In the genomic region with DNA sequence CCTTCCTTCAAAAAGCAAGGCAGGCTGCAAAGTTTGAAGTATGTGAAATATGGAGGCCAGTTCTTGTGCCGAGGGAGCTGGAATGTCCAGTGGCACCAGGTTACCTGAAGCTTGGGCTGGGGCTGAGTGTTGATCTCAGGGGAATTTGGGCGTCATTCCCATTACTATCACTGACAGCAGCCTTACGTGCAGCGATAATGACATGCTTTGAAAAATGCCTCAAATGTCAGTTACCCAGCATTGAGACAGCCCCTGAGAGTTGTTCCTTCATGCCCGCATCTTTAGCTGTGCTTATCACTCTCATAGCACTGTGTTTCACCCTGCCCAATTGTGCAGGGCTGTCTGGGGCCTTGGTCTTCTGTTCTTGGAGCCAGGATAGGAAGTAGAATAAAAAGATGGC, we compare ENCODE assay signal across 41 cellular contexts.
"Had no signal": no experiment of that assay in that cellular context is flagged by ENCODE, and none has a peak within 500 bp of the region (broad histone marks: within the 10 kb centered on the region; RNA-seq: fewer than 3 reads in every experiment).

No MANE protein-coding gene starts in this region.

- H3K27me3 Mint-ChIP-seq: activated CD4-positive, alpha-beta memory T cell treated with anti-CD3 and anti-CD28 coated beads for 36 hours; activated CD8-positive, alpha-beta T cell treated with anti-CD3 and anti-CD28 coated beads for 36 hours; activated naive CD8-positive, alpha-beta T cell treated with anti-CD3 and anti-CD28 coated beads for 36 hours; activated T-helper 17 cell treated with anti-CD3 and anti-CD28 coated beads, Interleukin-2, amount 50 U/mL, for 72 hours; brain had no signal

- H3K9me3 ChIP-seq: adrenal gland had no signal

- H3K4me1 Mint-ChIP-seq: central memory CD8-positive, alpha-beta T cell had no signal

- ATAC-seq: activated CD4-positive, alpha-beta T cell treated with anti-CD3 and anti-CD28 coated beads for 36 hours; activated CD4-positive, CD25-positive, alpha-beta regulatory T cell treated with anti-CD3 and anti-CD28 coated beads, Interleukin-2, amount 50 U/mL, for 24 hours; activated CD8-positive, alpha-beta T cell treated with anti-CD3 and anti-CD28 coated beads for 36 hours; activated naive CD4-positive, alpha-beta T cell treated with anti-CD3 and anti-CD28 coated beads, Interleukin-2, amount 50 U/mL, for 72 hours; activated T-cell treated with anti-CD3 and anti-CD28 coated beads, Interleukin-2, amount 50 U/mL, for 4 hours; activated T-cell treated with anti-CD3 and anti-CD28 coated beads, Interleukin-2, amount 50 U/mL, for 72 hours; activated T-helper 17 cell treated with anti-CD3 and anti-CD28 coated beads, Interleukin-2, amount 50 U/mL, for 72 hours; WTC11 had no signal

- H3K4me3 Mint-ChIP-seq: activated CD4-positive, alpha-beta memory T cell treated with anti-CD3 and anti-CD28 coated beads for 36 hours; activated CD4-positive, alpha-beta T cell treated with anti-CD3 and anti-CD28 coated beads for 36 hours; activated CD8-positive, alpha-beta T cell treated with anti-CD3 and anti-CD28 coated beads for 36 hours; activated naive CD4-positive, alpha-beta T cell treated with anti-CD3 and anti-CD28 coated beads for 36 hours; activated naive CD8-positive, alpha-beta T cell treated with anti-CD3 and anti-CD28 coated beads for 36 hours; activated T-cell treated with anti-CD3 and anti-CD28 coated beads, Interleukin-2, amount 50 U/mL, for 4 hours; activated T-cell treated with anti-CD3 and anti-CD28 coated beads, Interleukin-2, amount 50 U/mL, for 72 hours; activated T-helper 1 cell treated with anti-CD3 and anti-CD28 coated beads, Interleukin-12 subunit alpha, Interleukin-12 subunit beta, Interleukin-2, Interleukin-4 antibody, amounts not matched to agents 30 ng/mL and 10 ng/mL and 1 ng/mL, durations not matched to agents 14 hours and 24 hours and 36 hours; activated T-helper 17 cell treated with anti-CD3 and anti-CD28 coated beads, Interleukin-2, amount 50 U/mL, for 72 hours; brain; central memory CD8-positive, alpha-beta T cell; T-helper 1 cell treated with Interleukin-12 subunit alpha and Interleukin-12 subunit beta and Interleukin-4 antibody, amounts not matched to agents 30 μg/mL and 1 μg/mL, for 36 hours; T-helper 2 cell treated with Interferon-gamma antibody and Interleukin-4, amounts not matched to agents 5 μg/mL and 100 μg/mL, for 36 hours; WTC11 had no signal

- FAIRE-seq: bronchial epithelial cell, TTC549 had no signal

- H3K27ac ChIP-seq: adrenal gland, cardiac muscle cell, WERI-Rb-1 had no signal

- H3K27ac Mint-ChIP-seq: activated CD4-positive, alpha-beta memory T cell treated with anti-CD3 and anti-CD28 coated beads for 36 hours; activated CD4-positive, alpha-beta T cell treated with anti-CD3 and anti-CD28 coated beads for 36 hours; activated CD8-positive, alpha-beta T cell treated with anti-CD3 and anti-CD28 coated beads for 36 hours; activated naive CD4-positive, alpha-beta T cell treated with anti-CD3 and anti-CD28 coated beads for 36 hours; activated naive CD4-positive, alpha-beta T cell treated with anti-CD3 and anti-CD28 coated beads, Interleukin-2, amount 50 U/mL, for 72 hours; activated naive CD8-positive, alpha-beta T cell treated with anti-CD3 and anti-CD28 coated beads for 36 hours; activated T-cell treated with anti-CD3 and anti-CD28 coated beads, Interleukin-2, amount 50 U/mL, for 72 hours; activated T-helper 1 cell treated with anti-CD3 and anti-CD28 coated beads, Interleukin-12 subunit alpha, Interleukin-12 subunit beta, Interleukin-2, Interleukin-4 antibody, amounts not matched to agents 30 ng/mL and 10 ng/mL and 1 ng/mL, durations not matched to agents 14 hours and 24 hours and 36 hours; activated T-helper 17 cell treated with anti-CD3 and anti-CD28 coated beads, Interleukin-2, amount 50 U/mL, for 72 hours; brain; T-helper 1 cell treated with Interleukin-12 subunit alpha and Interleukin-12 subunit beta and Interleukin-4 antibody, amounts not matched to agents 30 μg/mL and 1 μg/mL, for 36 hours; T-helper 2 cell treated with Interferon-gamma antibody and Interleukin-4, amounts not matched to agents 5 μg/mL and 100 μg/mL, for 36 hours; WTC11 had no signal

- H3K36me3 Mint-ChIP-seq: activated CD4-positive, alpha-beta memory T cell treated with anti-CD3 and anti-CD28 coated beads for 36 hours; activated naive CD4-positive, alpha-beta T cell treated with anti-CD3 and anti-CD28 coated beads, Interleukin-2, amount 50 U/mL, for 72 hours; activated naive CD8-positive, alpha-beta T cell treated with anti-CD3 and anti-CD28 coated beads for 36 hours; WTC11 had no signal

- DNase-seq: activated CD4-positive, alpha-beta memory T cell treated with anti-CD3 and anti-CD28 coated beads for 36 hours; activated CD4-positive, alpha-beta T cell treated with anti-CD3 and anti-CD28 coated beads for 1 hour; activated CD4-positive, alpha-beta T cell treated with anti-CD3 and anti-CD28 coated beads for 36 hours; activated CD4-positive, alpha-beta T cell treated with anti-CD3 and anti-CD28 coated beads for 48 hours; activated CD4-positive, alpha-beta T cell treated with anti-CD3 and anti-CD28 coated beads, Interleukin-2, amount 50 U/mL, for 1 hour; activated CD4-positive, alpha-beta T cell treated with anti-CD3 and anti-CD28 coated beads, Interleukin-2, amount 50 U/mL, for 4 hours; activated CD4-positive, CD25-positive, alpha-beta regulatory T cell; activated CD8-positive, alpha-beta memory T cell treated with anti-CD3 and anti-CD28 coated beads, Interleukin-2, amount 50 U/mL, for 4 hours; activated CD8-positive, alpha-beta T cell treated with anti-CD3 and anti-CD28 coated beads for 36 hours; activated effector memory CD4-positive, alpha-beta T cell treated with anti-CD3 and anti-CD28 coated beads, Interleukin-2, amount 50 U/mL, for 16 hours; activated gamma-delta T cell treated with Interleukin-2 at 50 U/mL for 16 hours; activated naive CD4-positive, alpha-beta T cell; activated naive CD4-positive, alpha-beta T cell treated with anti-CD3 and anti-CD28 coated beads for 36 hours; activated naive CD4-positive, alpha-beta T cell treated with anti-CD3 and anti-CD28 coated beads, Interleukin-2, amount 50 U/mL, for 16 hours; activated naive CD8-positive, alpha-beta T cell treated with anti-CD3 and anti-CD28 coated beads for 36 hours; activated T-cell treated with anti-CD3 and anti-CD28 coated beads for 4 hours; activated T-cell treated with anti-CD3 and anti-CD28 coated beads, Interleukin-2, amount 50 U/mL, for 1 hour; activated T-cell treated with anti-CD3 and anti-CD28 coated beads, Interleukin-2, amount 50 U/mL, for 4 hours; activated T-cell treated with anti-CD3 and anti-CD28 coated beads, Interleukin-2, amount 50 U/mL, for 72 hours; adrenal gland; amniotic stem cell; aorta; caudate nucleus; cerebellar nuclear complex; SW 1271; T-helper 1 cell; T-helper 2 cell; T-helper 9 cell; WERI-Rb-1 had no signal

- H3K4me3 ChIP-seq: adrenal gland, cardiac muscle cell had no signal

- H3K36me3 ChIP-seq: adrenal gland, cardiac muscle cell, WERI-Rb-1 had no signal

- H3K27me3 ChIP-seq: adrenal gland, cardiac muscle cell had no signal

- H3K9me3 Mint-ChIP-seq: activated CD4-positive, alpha-beta memory T cell treated with anti-CD3 and anti-CD28 coated beads for 36 hours; activated CD8-positive, alpha-beta T cell treated with anti-CD3 and anti-CD28 coated beads for 36 hours; activated naive CD4-positive, alpha-beta T cell treated with anti-CD3 and anti-CD28 coated beads for 36 hours; activated naive CD4-positive, alpha-beta T cell treated with anti-CD3 and anti-CD28 coated beads, Interleukin-2, amount 50 U/mL, for 72 hours; activated naive CD8-positive, alpha-beta T cell treated with anti-CD3 and anti-CD28 coated beads for 36 hours; activated T-cell treated with anti-CD3 and anti-CD28 coated beads, Interleukin-2, amount 50 U/mL, for 4 hours; activated T-cell treated with anti-CD3 and anti-CD28 coated beads, Interleukin-2, amount 50 U/mL, for 72 hours; activated T-helper 1 cell treated with anti-CD3 and anti-CD28 coated beads, Interleukin-12 subunit alpha, Interleukin-12 subunit beta, Interleukin-2, Interleukin-4 antibody, amounts not matched to agents 30 ng/mL and 10 ng/mL and 1 ng/mL, durations not matched to agents 14 hours and 24 hours and 36 hours; activated T-helper 17 cell treated with anti-CD3 and anti-CD28 coated beads, Interleukin-2, amount 50 U/mL, for 72 hours; brain; central memory CD8-positive, alpha-beta T cell; T-helper 1 cell treated with Interleukin-12 subunit alpha and Interleukin-12 subunit beta and Interleukin-4 antibody, amounts not matched to agents 30 μg/mL and 1 μg/mL, for 36 hours; T-helper 2 cell treated with Interferon-gamma antibody and Interleukin-4, amounts not matched to agents 5 μg/mL and 100 μg/mL, for 36 hours had no signal
